Comparison of ENCODE assay signal across 14 cellular contexts in the genomic region with DNA sequence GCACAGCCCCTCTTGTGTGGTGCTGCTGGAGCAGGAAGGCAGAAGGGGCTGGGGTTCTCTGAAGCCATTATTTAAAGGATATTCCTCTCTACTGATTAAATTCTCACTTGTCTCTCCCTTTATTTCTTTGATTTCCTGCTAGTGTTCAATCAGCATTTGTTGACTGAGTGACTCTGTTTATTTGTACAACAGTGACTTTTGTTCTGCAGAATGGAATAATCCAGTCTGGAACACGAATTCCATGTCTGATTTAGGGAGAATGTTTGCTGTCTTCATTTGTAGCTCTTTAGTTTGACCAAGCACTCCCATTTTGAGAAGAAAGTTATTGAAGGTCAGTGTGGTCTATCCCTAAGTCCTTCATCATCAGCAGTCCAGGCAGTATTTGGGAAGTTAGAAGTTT.
DNase-seq lines count a peak whose midpoint lies in the region; ATAC-seq, FAIRE-seq and TF ChIP-seq lines count a peak whose summit lies in the region.
"Had no signal": no experiment of that assay in that cellular context is flagged by ENCODE, and none has a peak within 500 bp of the region (broad histone marks: within the 10 kb centered on the region; RNA-seq: fewer than 3 reads in every experiment).

No MANE protein-coding gene starts in this region.

- H3K27me3 ChIP-seq in KMS-11 (ENCODE audit: insufficient read depth, low read depth), result no peaks in the 10 kb centered on the region
- H3K27me3 ChIP-seq in hepatocyte, result no peaks in the 10 kb centered on the region
- no peaks in the 10 kb centered on the region for H3K27me3 ChIP-seq in transverse colon

- in situ Hi-C loops in transverse colon (cut with MboI; ENCODE audit: low pct_ligation_motif_present in 1 of 4, low pct_unique_long_range_greater_than_20kb in 1 of 4, low sequenced_read_pairs in 3 of 4), result loop anchor here in 1 of 4 donors (25.0 kb wide), 1 partner anchor 135 kb away; a partner anchor contains a TSS

- 7% methylated on average over 1 of the region's 1 CpG for WGBS in A549 (ENCODE audit: missing lambda C conversion rate)
- WGBS in hepatocyte (ENCODE audit: low lambda C conversion rate, missing lambda C conversion rate), result 57% methylated on average over 1 of the region's 1 CpG
- 36 to 43% methylated on average over 1 of the region's 1 CpG for WGBS in transverse colon (ENCODE audit: low coverage in 1 of 2), 2 donors

- TF ChIP-seq CTCF in A549 (IDR thresholded peaks at IDR 0.05), result no peak
- no peak for TF ChIP-seq CTCF in KMS-11 (conservative IDR thresholded peaks at IDR 0.05; ENCODE audit: low read depth, low read length)
- no peak for TF ChIP-seq CTCF in hepatocyte (IDR thresholded peaks at IDR 0.05; ENCODE audit: poor library complexity)
- no peak for TF ChIP-seq CTCF in transverse colon (IDR thresholded peaks at IDR 0.05)

- H3K36me3 ChIP-seq in KMS-11 (ENCODE audit: insufficient read depth) (no peaks in the 10 kb centered on the region), hepatocyte (replicated peaks; ENCODE audit: insufficient read depth, low read depth) (no peaks in the 10 kb centered on the region), transverse colon (no peaks in the 10 kb centered on the region)

- POLR2A ChIA-PET in A549 (lab: Yijun Ruan, JAX), result no interaction called here

- H3K4me2 ChIP-seq in A549 (peak overlapping the region; percentile 62), KMS-11 (peak overlapping the region; percentile 37; the same call in 1 of the 2 replicates), hepatocyte (peak overlapping the region; percentile 10)
- H3K4me2 ChIP-seq: GM23338 had no signal

- H2AFZ ChIP-seq in KMS-11 (ENCODE audit: low read depth) (no peak overlapping the region), hepatocyte (no peak overlapping the region)
- H2AFZ ChIP-seq: GM23338 had no signal

- H3K4me3 ChIP-seq in A549 (no peak overlapping the region), KMS-11 (IDR thresholded peaks at IDR 0.05; ENCODE audit: insufficient read depth, low read depth, low read length) (no peak overlapping the region), hepatocyte (no peak overlapping the region), transverse colon (no peak overlapping the region)
- H3K4me3 ChIP-seq: GM23338 had no signal

- H3K9ac ChIP-seq in KMS-11, result no peak overlapping the region

- intact Hi-C loops in transverse colon (cut with DNase I; ENCODE audit: low total_unique reads), result loop anchor here (5.0 kb wide), 1 partner anchor 550 kb away; no protein-coding TSS in a partner anchor

- peaks cover 62% of the 10 kb centered on the region for H3K4me1 ChIP-seq in A549
- peaks cover 60% of the 10 kb centered on the region for H3K4me1 ChIP-seq in KMS-11 (ENCODE audit: low read depth, poor library complexity, severe bottlenecking)
- H3K4me1 ChIP-seq in hepatocyte (ENCODE audit: insufficient read depth), result peaks cover 20% of the 10 kb centered on the region
- H3K4me1 ChIP-seq in transverse colon, result peaks cover 27 to 54% (median 31%) of the 10 kb centered on the region in 4 donors

- TF ChIP-seq RAD21 in A549 (conservative IDR thresholded peaks at IDR 0.05 in 1 of 2, IDR thresholded peaks at IDR 0.05 in 1 of 2), result no peak

- ATAC-seq in A549, result peak in 1 of 2 experiments; percentile 60; a peak in 3 of 6 replicates
- ATAC-seq: CD8-positive, alpha-beta T cell; GM23338 had no signal

- peak overlapping the region; percentile 57 to 58; a peak in 4 of 6 replicates for H3K27ac ChIP-seq in A549
- no peak overlapping the region for H3K27ac ChIP-seq in KMS-11
- peak overlapping the region; percentile 63 for H3K27ac ChIP-seq in hepatocyte
- H3K27ac ChIP-seq in transverse colon, result peak overlapping the region in 1 of 4 donors; percentile 15

- no peak for TF ChIP-seq POLR2A in A549 (IDR thresholded peaks at IDR 0.05; ENCODE audit: low read length)
- TF ChIP-seq POLR2A in transverse colon (IDR thresholded peaks at IDR 0.05), result no peak

- H3K79me2 ChIP-seq in KMS-11 (ENCODE audit: insufficient read depth, low read depth), result 0 out of 2 replicates have a peak, but pooled peaks cover 7% of the 10 kb centered on the region
- H3K79me2 ChIP-seq in hepatocyte, result peaks cover 20% of the 10 kb centered on the region

- DNase-seq in A549 (ENCODE audit: low read depth in 1 of 2, low spot score in 1 of 2) (peak in 1 of 2 experiments; percentile 48), hepatocyte (ENCODE audit: low spot score) (no peak), pons (ENCODE audit: low spot score) (peak; percentile 45), transverse colon (no peak), mesenteric fat pad (ENCODE audit: low spot score) (no peak), globus pallidus (ENCODE audit: low spot score) (no peak)
- DNase-seq: CD8-positive, alpha-beta T cell; NCI-H1930; NCI-H526; SHP77 had no signal

- H4K20me1 ChIP-seq in KMS-11 (ENCODE audit: insufficient read depth) (no peaks in the 10 kb centered on the region), hepatocyte (ENCODE audit: insufficient read depth, poor library complexity, severe bottlenecking) (no peaks in the 10 kb centered on the region)

- FAIRE-seq in A549 (lab: Jason Lieb, UNC), result no peak
- FAIRE-seq: D721Med, RCC 7860 had no signal

- no peaks in the 10 kb centered on the region for H3K9me3 ChIP-seq in A549
- no peaks in the 10 kb centered on the region for H3K9me3 ChIP-seq in hepatocyte (ENCODE audit: low read depth)
- H3K9me3 ChIP-seq in transverse colon, result no peaks in the 10 kb centered on the region

- no peaks in the 10 kb centered on the region for H3K9me2 ChIP-seq in hepatocyte (replicated peaks; ENCODE audit: insufficient read depth)

- CTCF ChIA-PET in A549 (lab: Yijun Ruan, JAX), result no interaction called here

- no peak for TF ChIP-seq EP300 in A549 (IDR thresholded peaks at IDR 0.05)
- no peak for TF ChIP-seq EP300 in transverse colon (IDR thresholded peaks at IDR 0.05; ENCODE audit: low read depth)

TF ChIP-seq in A549, 52 proteins besides CTCF, POLR2A, EP300 and RAD21:
- no peak for TF ChIP-seq CEBPB (IDR thresholded peaks at IDR 0.05)
- TF ChIP-seq, protein P1, sequence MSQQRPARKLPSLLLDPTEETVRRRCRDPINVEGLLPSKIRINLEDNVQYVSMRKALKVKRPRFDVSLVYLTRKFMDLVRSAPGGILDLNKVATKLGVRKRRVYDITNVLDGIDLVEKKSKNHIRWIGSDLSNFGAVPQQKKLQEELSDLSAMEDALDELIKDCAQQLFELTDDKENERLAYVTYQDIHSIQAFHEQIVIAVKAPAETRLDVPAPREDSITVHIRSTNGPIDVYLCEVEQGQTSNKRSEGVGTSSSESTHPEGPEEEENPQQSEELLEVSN (IDR thresholded peaks at IDR 0.05; ENCODE audit: borderline replicate concordance, low read depth), result no peak
- TF ChIP-seq, protein P2, sequence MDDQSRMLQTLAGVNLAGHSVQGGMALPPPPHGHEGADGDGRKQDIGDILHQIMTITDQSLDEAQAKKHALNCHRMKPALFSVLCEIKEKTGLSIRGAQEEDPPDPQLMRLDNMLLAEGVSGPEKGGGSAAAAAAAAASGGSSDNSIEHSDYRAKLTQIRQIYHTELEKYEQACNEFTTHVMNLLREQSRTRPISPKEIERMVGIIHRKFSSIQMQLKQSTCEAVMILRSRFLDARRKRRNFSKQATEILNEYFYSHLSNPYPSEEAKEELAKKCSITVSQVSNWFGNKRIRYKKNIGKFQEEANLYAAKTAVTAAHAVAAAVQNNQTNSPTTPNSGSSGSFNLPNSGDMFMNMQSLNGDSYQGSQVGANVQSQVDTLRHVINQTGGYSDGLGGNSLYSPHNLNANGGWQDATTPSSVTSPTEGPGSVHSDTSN (IDR thresholded peaks at IDR 0.05), result no peak
- TF ChIP-seq, protein P3, sequence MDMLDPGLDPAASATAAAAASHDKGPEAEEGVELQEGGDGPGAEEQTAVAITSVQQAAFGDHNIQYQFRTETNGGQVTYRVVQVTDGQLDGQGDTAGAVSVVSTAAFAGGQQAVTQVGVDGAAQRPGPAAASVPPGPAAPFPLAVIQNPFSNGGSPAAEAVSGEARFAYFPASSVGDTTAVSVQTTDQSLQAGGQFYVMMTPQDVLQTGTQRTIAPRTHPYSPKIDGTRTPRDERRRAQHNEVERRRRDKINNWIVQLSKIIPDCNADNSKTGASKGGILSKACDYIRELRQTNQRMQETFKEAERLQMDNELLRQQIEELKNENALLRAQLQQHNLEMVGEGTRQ (IDR thresholded peaks at IDR 0.05), result no peak
- TF ChIP-seq RFX5 (IDR thresholded peaks at IDR 0.05), result no peak
- no peak for TF ChIP-seq HOXA7 (CRISPR knock-in tag; IDR thresholded peaks at IDR 0.05)
- no peak for TF ChIP-seq RNF2 (IDR thresholded peaks at IDR 0.05; ENCODE audit: borderline replicate concordance, low read depth)
- TF ChIP-seq EHF (CRISPR knock-in tag; IDR thresholded peaks at IDR 0.05), result no peak
- TF ChIP-seq JUN (IDR thresholded peaks at IDR 0.05), result no peak
- no peak for TF ChIP-seq KDM1A (IDR thresholded peaks at IDR 0.05; ENCODE audit: low read depth)
- no peak for TF ChIP-seq TFCP2L1 (CRISPR knock-in tag; IDR thresholded peaks at IDR 0.05)

Comparison
In these comparisons a context has a peak if more than half of its experiments do, and no peak if none do; other contexts are left out.
1. H3K4me2 ChIP-seq: peak in every context shown above with its lines; median percentile 62 in A549; 37 in KMS-11; 10 in hepatocyte.